Comparison of ENCODE assay signal across 8 cellular contexts in genomic region chr1:87331319-87332269, GRCh38. TPM values are rescaled to one million over a fixed set of nuclear protein-coding genes. Genes with fewer than 3 reads are reported as not detected.
DNase-seq lines count a peak whose midpoint lies in the region; ATAC-seq and TF ChIP-seq lines count a peak whose summit lies in the region.

No MANE protein-coding gene starts in this region.

- peak overlapping the region; percentile 90 for H3K27ac Mint-ChIP-seq in Calu3 (ENCODE audit: unreplicated experiment)
- peak overlapping the region; percentile 99 for H3K27ac Mint-ChIP-seq in WTC11

- POLR2A ChIA-PET in WTC11 (lab: Charles Lee): interaction anchor here (0.6 to 1.0 kb wide), 8 partner anchors 14 to 392 kb away, joined by 3 to 5 read pairs (median 4); no protein-coding TSS in a partner anchor

- H3K36me3 Mint-ChIP-seq in Calu3 (ENCODE audit: insufficient read depth, unreplicated experiment) (peaks cover 92% of the 10 kb centered on the region), WTC11 (peaks cover 24% of the 10 kb centered on the region)

- intact Hi-C loops in Calu3 (cut with micrococcal nuclease; ENCODE audit: unreplicated experiment): loop anchor here (2.0 to 5.0 kb wide), 2 partner anchors 61 to 466 kb away; no protein-coding TSS in a partner anchor

- peak; percentile 12 for ATAC-seq in GM21529 (IDR thresholded peaks at IDR 0.05; ENCODE audit: unreplicated experiment)
- peak; percentile 21 for ATAC-seq in WTC11
- ATAC-seq in HG03135 (IDR thresholded peaks at IDR 0.05; ENCODE audit: unreplicated experiment): no peak

- H3K27me3 Mint-ChIP-seq in Calu3 (ENCODE audit: unreplicated experiment) (no peaks in the 10 kb centered on the region), WTC11 (ENCODE audit: low read depth) (no peaks in the 10 kb centered on the region)

- peak; percentile 81 for DNase-seq in Calu3
- DNase-seq in NCI-H2029 (lab: John Stamatoyannopoulos, UW): peak; percentile 83
- peak; percentile 86 for DNase-seq in WTC11 (ENCODE audit: low spot score)
- DNase-seq in choroid plexus epithelial cell (ENCODE audit: low read depth): peak; percentile 62
- DNase-seq in kidney epithelial cell (ENCODE audit: low read depth): no peak
- peak; percentile 25 to 36 for DNase-seq in stimulated activated CD4-positive, alpha-beta T cell treated with anti-CD3 and anti-CD28 coated beads, Interleukin-15, amount 100 ng/mL, for 1 hour (ENCODE audit: low read depth in 1 of 2, low spot score in 1 of 2)

- H3K4me1 Mint-ChIP-seq in Calu3 (ENCODE audit: low read depth, unreplicated experiment) (peaks cover 10% of the 10 kb centered on the region), WTC11 (peaks cover 47% of the 10 kb centered on the region)

- peak overlapping the region; percentile 94 for H3K4me3 Mint-ChIP-seq in Calu3 (ENCODE audit: low read depth, unreplicated experiment)
- peak overlapping the region; percentile 85 for H3K4me3 Mint-ChIP-seq in WTC11

- TF ChIP-seq CTCF in Calu3 (IDR thresholded peaks at IDR 0.05; ENCODE audit: unreplicated experiment) (no peak), WTC11 (IDR thresholded peaks at IDR 0.05) (no peak), choroid plexus epithelial cell (conservative IDR thresholded peaks at IDR 0.05; ENCODE audit: low read depth, low read length) (peak; percentile 46), kidney epithelial cell (IDR thresholded peaks at IDR 0.05; ENCODE audit: insufficient read depth, low read length, poor library complexity, severe bottlenecking) (peak; percentile 33)

- H3K36me3 ChIP-seq in kidney epithelial cell (ENCODE audit: control insufficient read depth, insufficient read depth, low read length): no peaks in the 10 kb centered on the region

- no TSS peak for BruUV-seq in Calu3 (replicated peaks; lab: Mats Ljungman, UMichigan)

- H3K27me3 ChIP-seq in kidney epithelial cell (ENCODE audit: control insufficient read depth, insufficient read depth, low read length): no peaks in the 10 kb centered on the region

- CTCF ChIA-PET in Calu3 (lab: Charles Lee): interaction anchor here (1.3 kb wide), 1 partner anchor 474 kb away, joined by 5 read pairs; no protein-coding TSS in a partner anchor
- CTCF ChIA-PET in WTC11 (lab: Charles Lee): interaction anchor here (0.8 to 1.7 kb wide), 7 partner anchors 14 to 698 kb away, joined by 3 to 7 read pairs (median 5); no protein-coding TSS in a partner anchor

- H3K9me3 Mint-ChIP-seq in Calu3 (ENCODE audit: low read depth, unreplicated experiment): no peaks in the 10 kb centered on the region
- H3K9me3 Mint-ChIP-seq in WTC11: no peaks in the 10 kb centered on the region

- H3K4me3 ChIP-seq in choroid plexus epithelial cell (ENCODE audit: low read depth, low read length) (peak overlapping the region; percentile 82), kidney epithelial cell (ENCODE audit: low read depth, low read length) (peak overlapping the region; percentile 88)

TF ChIP-seq in WTC11, 78 proteins besides CTCF, POLR2A, EP300 and RAD21:
- TF ChIP-seq FOXK1 (CRISPR knock-in tag; IDR thresholded peaks at IDR 0.05) (peak; percentile 11), ELF4 (CRISPR knock-in tag; IDR thresholded peaks at IDR 0.05; ENCODE audit: low read depth) (no peak), ZNF281 (CRISPR knock-in tag; IDR thresholded peaks at IDR 0.05) (0 out of 2 replicates have a peak, but pooled peaks have one; percentile 16)

RNA-seq across cellular contexts. Expression of gene LMO4, which starts 2.9 kb away (rescaled TPM):
- total RNA-seq in Calu3 (2022): 95.0 and 132 TPM in 2 replicates
- 72.5 to 88.9 TPM (median 73.7 TPM) in 3 replicates for total RNA-seq in WTC11 (2021)
- total RNA-seq in kidney epithelial cell: 38.7 and 43.5 TPM in 2 replicates

Comparison
In these comparisons a context has a peak if more than half of its experiments do, and no peak if none do; other contexts are left out.
1. CTCF ChIP-seq: peak in choroid plexus epithelial cell (single experiment) and kidney epithelial cell (single experiment); none in Calu3 (single experiment) and WTC11 (single experiment).